9 cellular contexts compared by ENCODE assay signal in the genomic region with DNA sequence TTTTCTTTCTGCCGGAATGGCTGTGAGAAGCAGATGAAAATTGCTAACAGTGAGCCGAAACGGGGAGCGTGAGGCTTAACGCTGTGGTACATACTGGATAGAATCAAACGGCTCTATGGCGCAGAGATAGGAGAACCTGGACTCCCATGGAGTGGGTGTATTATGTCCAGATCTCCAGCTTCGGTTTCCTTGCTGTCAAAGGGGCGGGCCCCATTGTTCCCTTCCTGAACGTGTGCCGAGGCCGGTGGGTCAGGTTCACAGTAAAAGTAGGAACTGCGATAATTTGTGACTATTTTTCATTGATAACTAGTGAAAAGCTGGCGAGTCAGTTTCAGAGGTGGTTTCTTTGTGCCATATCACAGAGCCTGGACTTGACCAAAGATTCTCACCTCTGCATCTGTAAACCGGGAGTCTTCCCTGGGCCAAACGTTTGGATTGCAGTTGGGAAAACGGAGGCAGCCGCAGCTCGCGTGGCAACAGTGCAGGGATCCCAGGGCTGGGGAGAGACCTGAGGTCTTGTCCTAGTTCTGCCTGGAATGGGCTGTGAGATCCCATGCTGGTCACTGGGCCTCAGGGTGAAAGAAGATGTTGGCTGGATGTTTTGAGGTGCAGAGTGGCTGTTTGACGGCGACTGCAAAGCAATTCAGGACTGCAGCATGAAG. TPM values are rescaled to one million over a fixed set of nuclear protein-coding genes. Genes with fewer than 3 reads are reported as not detected.
DNase-seq lines count a peak whose midpoint lies in the region; ATAC-seq and TF ChIP-seq lines count a peak whose summit lies in the region.
"Had no signal": no experiment of that assay in that cellular context is flagged by ENCODE, and none has a peak within 500 bp of the region (broad histone marks: within the 10 kb centered on the region; RNA-seq: fewer than 3 reads in every experiment).

No MANE protein-coding gene starts in this region.

- H3K4me1 Mint-ChIP-seq in osteocyte (ENCODE audit: unreplicated experiment), result peaks cover 28% of the 10 kb centered on the region

- H3K9me3 ChIP-seq in DOHH2 (ENCODE audit: control insufficient read depth, insufficient read depth, low read length) (no peaks in the 10 kb centered on the region), OCI-LY7 (ENCODE audit: low read length) (no peaks in the 10 kb centered on the region)

- H3K79me2 ChIP-seq in DOHH2 (ENCODE audit: control insufficient read depth, low read length) (peaks cover 35% of the 10 kb centered on the region), OCI-LY7 (ENCODE audit: insufficient read depth, low read depth, low read length) (peaks cover 28% of the 10 kb centered on the region)

- no peak for ATAC-seq in HG03565 (IDR thresholded peaks at IDR 0.05; ENCODE audit: unreplicated experiment)

- peaks cover 19% of the 10 kb centered on the region for H3K36me3 Mint-ChIP-seq in osteocyte (ENCODE audit: unreplicated experiment)

- peak overlapping the region; percentile 86 for H3K27ac Mint-ChIP-seq in osteocyte (ENCODE audit: unreplicated experiment)

- H3K4me3 ChIP-seq in DOHH2 (ENCODE audit: low read length) (peak overlapping the region; percentile 85), OCI-LY7 (ENCODE audit: low read depth, low read length, poor library complexity, severe bottlenecking) (peak overlapping the region; percentile 90), epithelial cell of esophagus (ENCODE audit: low read length) (peak overlapping the region; percentile 100)

- H3K4me2 ChIP-seq in DOHH2 (ENCODE audit: low read length) (peak overlapping the region; percentile 74), OCI-LY7 (ENCODE audit: low read length) (peak overlapping the region; percentile 96)

- H3K27me3 Mint-ChIP-seq in osteocyte (ENCODE audit: unreplicated experiment), result no peaks in the 10 kb centered on the region

- peak overlapping the region; percentile 97 for H3K4me3 Mint-ChIP-seq in osteocyte (ENCODE audit: unreplicated experiment)

- H4K20me1 ChIP-seq in DOHH2 (ENCODE audit: control insufficient read depth, insufficient read depth, low read depth, low read length) (peaks cover 28% of the 10 kb centered on the region), OCI-LY7 (ENCODE audit: insufficient read depth, low read length) (peaks cover 21% of the 10 kb centered on the region)

- TSS peak; percentile 78 for BruUV-seq in OCI-LY7 (replicated peaks; lab: Mats Ljungman, UMichigan)

- H3K27me3 ChIP-seq in DOHH2 (ENCODE audit: control insufficient read depth, low read length), result no peaks in the 10 kb centered on the region

- DNase-seq in OCI-LY7 (ENCODE audit: low spot score) (peak; percentile 37), epithelial cell of esophagus (ENCODE audit: low read depth) (no peak), osteocyte (ENCODE audit: extremely low spot score, unreplicated experiment) (no peak), mesenteric fat pad (ENCODE audit: low spot score) (no peak), anterior cingulate cortex (lab: John Stamatoyannopoulos, UW) (no peak), SK-N-DZ (ENCODE audit: low spot score) (no peak)

- H2AFZ ChIP-seq in OCI-LY7 (ENCODE audit: low read length), result no peak overlapping the region

- CTCF ChIA-PET in OCI-LY7 (lab: Charles Lee; ENCODE audit: unreplicated experiment), result no interaction called here

- no peaks in the 10 kb centered on the region for H3K9me2 ChIP-seq in DOHH2 (replicated peaks; ENCODE audit: control insufficient read depth, low read length)
- no peaks in the 10 kb centered on the region for H3K9me2 ChIP-seq in OCI-LY7 (ENCODE audit: insufficient read depth, low read length)

- H3K27ac ChIP-seq in DOHH2 (ENCODE audit: low read depth, low read length) (peak overlapping the region; percentile 66), OCI-LY7 (ENCODE audit: low read depth, low read length, poor library complexity, severe bottlenecking) (peak overlapping the region; percentile 65)

- TF ChIP-seq CTCF in DOHH2 (IDR thresholded peaks at IDR 0.05; ENCODE audit: low read depth, low read length, poor library complexity, severe bottlenecking), result no peak
- no peak for TF ChIP-seq CTCF in OCI-LY7 (conservative IDR thresholded peaks at IDR 0.05; ENCODE audit: low read length)
- TF ChIP-seq CTCF in epithelial cell of esophagus (IDR thresholded peaks at IDR 0.05; ENCODE audit: insufficient read depth, low read depth, low read length, missing control alignments), result no peak
- no peak for TF ChIP-seq CTCF in osteocyte (IDR thresholded peaks at IDR 0.05)

- H3K36me3 ChIP-seq in DOHH2 (ENCODE audit: control insufficient read depth, low read length) (peaks cover 48% of the 10 kb centered on the region), OCI-LY7 (ENCODE audit: insufficient read depth, low read length) (peaks cover 56% of the 10 kb centered on the region)

- no peaks in the 10 kb centered on the region for H3K9me3 Mint-ChIP-seq in osteocyte (ENCODE audit: unreplicated experiment)

- peaks cover 29% of the 10 kb centered on the region for H3K4me1 ChIP-seq in DOHH2 (ENCODE audit: control insufficient read depth, low read length)
- H3K4me1 ChIP-seq in OCI-LY7 (ENCODE audit: insufficient read depth, low read length, poor library complexity, severe bottlenecking), result peaks cover 36% of the 10 kb centered on the region

- POLR2A ChIA-PET in OCI-LY7 (lab: Charles Lee), result interaction anchor here (0.7 to 1.7 kb wide), 3 partner anchors 11 to 72 kb away, joined by 3 read pairs; a partner anchor contains a TSS

- peaks cover 50% of the 10 kb centered on the region for H3F3A ChIP-seq in DOHH2 (ENCODE audit: control insufficient read depth, insufficient read depth)

- intact Hi-C loops in OCI-LY7 (cut with micrococcal nuclease; ENCODE audit: unreplicated experiment), result no loop called here

RNA-seq across cellular contexts. Expression of a gene that starts 0.8 kb away (rescaled TPM):
- total RNA-seq in OCI-LY7 (2014; rRNA removed; shearing (Covaris generic)), result 2,643 and 3,019 TPM in 2 replicates
- 3,145 and 3,253 TPM in 2 replicates for total RNA-seq in OCI-LY7 (2022)
- total RNA-seq in osteocyte, result 1,671 and 1,710 TPM in 2 replicates
- total RNA-seq in mesenteric fat pad, result 1,467 TPM
- polyA plus RNA-seq in SK-N-DZ (2014; cell fraction: cytosol; rRNA removed), result 1,323 and 1,484 TPM in 2 replicates
- 991 and 1,227 TPM in 2 replicates for polyA plus RNA-seq in SK-N-DZ (2014; cell fraction: nucleus; rRNA removed)

RNA-seq across cellular contexts. Expression of a gene that starts 11.3 kb away (rescaled TPM):
- 0.03 TPM in 1 of 2 replicates, not detected in the other for total RNA-seq in OCI-LY7 (2014; rRNA removed; shearing (Covaris generic))
- not detected in 2 replicates for total RNA-seq in OCI-LY7 (2022)
- total RNA-seq in osteocyte, result not detected in 2 replicates
- 0.22 TPM for total RNA-seq in mesenteric fat pad
- polyA plus RNA-seq in SK-N-DZ (2014; cell fraction: cytosol; rRNA removed), result 0.05 TPM in 1 of 2 replicates, not detected in the other
- polyA plus RNA-seq in SK-N-DZ (2014; cell fraction: nucleus; rRNA removed), result not detected in 2 replicates
- total RNA-seq: HT1080 had no signal

RNA-seq across cellular contexts. Expression of a gene that starts 12.7 kb away (rescaled TPM):
- total RNA-seq in OCI-LY7 (2014; rRNA removed; shearing (Covaris generic)), result 9.4 and 14.0 TPM in 2 replicates
- total RNA-seq in OCI-LY7 (2022) (24.4 and 25.3 TPM in 2 replicates), osteocyte (1.6 and 1.8 TPM in 2 replicates), mesenteric fat pad (20.1 TPM)
- polyA plus RNA-seq in SK-N-DZ (2014; cell fraction: cytosol; rRNA removed), result 0.07 and 0.13 TPM in 2 replicates
- 0.32 and 0.50 TPM in 2 replicates for polyA plus RNA-seq in SK-N-DZ (2014; cell fraction: nucleus; rRNA removed)

RNA-seq across cellular contexts. Expression of a gene that starts 39.1 kb away (rescaled TPM):
- total RNA-seq in OCI-LY7 (2014; rRNA removed; shearing (Covaris generic)), result 0.25 TPM in 1 of 2 replicates, not detected in the other
- 0.38 TPM in 1 of 2 replicates, not detected in the other for total RNA-seq in OCI-LY7 (2022)
- total RNA-seq in osteocyte, result not detected in 2 replicates
- total RNA-seq in mesenteric fat pad, result 0.61 TPM
- not detected in 2 replicates for polyA plus RNA-seq in SK-N-DZ (2014; cell fraction: cytosol; rRNA removed)
- polyA plus RNA-seq in SK-N-DZ (2014; cell fraction: nucleus; rRNA removed), result not detected in 2 replicates
- total RNA-seq: HT1080 had no signal
